Comparison of ENCODE assay signal across 10 cellular contexts in genomic region chr1:26848947-26849774, GRCh38. TPM values are rescaled to one million over a fixed set of nuclear protein-coding genes. Genes with fewer than 3 reads are reported as not detected.
DNase-seq lines count a peak whose midpoint lies in the region; ATAC-seq and TF ChIP-seq lines count a peak whose summit lies in the region.
"Had no signal": no experiment of that assay in that cellular context is flagged by ENCODE, and none has a peak within 500 bp of the region (broad histone marks: within the 10 kb centered on the region; RNA-seq: fewer than 3 reads in every experiment).

No MANE protein-coding gene starts in this region.

- H3K4me1 ChIP-seq in PC-3 (ENCODE audit: insufficient read depth, low read length) = peaks cover 45% of the 10 kb centered on the region
- H3K4me1 ChIP-seq in esophagus (ENCODE audit: control insufficient read depth in 2 of 2, insufficient read depth in 2 of 2, low read length in 1 of 2) = peaks cover 3 to 27% of the 10 kb centered on the region in 2 donors

- peaks cover 4% of the 10 kb centered on the region; the same call in 1 of the 2 replicates for H3K79me2 ChIP-seq in PC-3 (ENCODE audit: low read length)

- peak overlapping the region; percentile 50 for H3K4me2 ChIP-seq in PC-3 (ENCODE audit: low read length)

- H3K27ac ChIP-seq in PC-3 (ENCODE audit: low read length) = peak overlapping the region; percentile 95
- H3K27ac ChIP-seq in esophagus (ENCODE audit: low read depth in 2 of 2, low read length in 1 of 2) = peak overlapping the region; percentile 78 to 95

- no TSS peak for BruUV-seq in PC-3 (replicated peaks; lab: Mats Ljungman, UMichigan)

- intact Hi-C loops in PC-3 (cut with micrococcal nuclease) = loop anchor here (1.0 kb wide), 1 partner anchor 14 kb away; the partner anchor contains the start of gene SFN

- H3K4me3 ChIP-seq in AG09309 (ENCODE audit: control insufficient read depth, low read depth, low read length) (no peak overlapping the region), PC-3 (ENCODE audit: low read length) (no peak overlapping the region), esophagus (ENCODE audit: low read depth in 1 of 2, low read length in 2 of 2) (no peak overlapping the region)

- H2AFZ ChIP-seq in PC-3 (ENCODE audit: low read length) = no peak overlapping the region

- TF ChIP-seq CTCF in AG09309 (IDR thresholded peaks at IDR 0.05; ENCODE audit: control insufficient read depth, insufficient read depth, low read depth, low read length, missing control alignments) (no peak), PC-3 (conservative IDR thresholded peaks at IDR 0.05; ENCODE audit: low read depth, low read length) (peak; percentile 17; the same call in 1 of the 2 replicates)

- POLR2A ChIA-PET in PC-3 (lab: Charles Lee; ENCODE audit: unreplicated experiment) = interaction anchor here (0.5 to 0.8 kb wide), 2 partner anchors 16 to 49 kb away, joined by 4 to 17 read pairs; no protein-coding TSS in a partner anchor

- DNase-seq in AG09309 (ENCODE audit: low read depth) (peak; percentile 69), PC-3 (peak; percentile 95), occipital lobe (lab: John Stamatoyannopoulos, UW) (peak; percentile 23), iPS-NIHi11 (ENCODE audit: low spot score) (no peak), NCI-H1436 (lab: John Stamatoyannopoulos, UW) (no peak)
- no peak for DNase-seq in stimulated activated CD8-positive, alpha-beta memory T cell treated with anti-CD3 and anti-CD28 coated beads, Interleukin-4, amount 100 ng/mL, for 48 hours
- DNase-seq: activated gamma-delta T cell, SHP77 had no signal

- peaks cover 8% of the 10 kb centered on the region for H3F3A ChIP-seq in PC-3 (ENCODE audit: low read length, unreplicated experiment)

- WGBS in esophagus, 2 donors = 44 to 51% methylated on average over 10 of the region's 10 CpGs

- no peaks in the 10 kb centered on the region for H3K9me2 ChIP-seq in PC-3 (replicated peaks; ENCODE audit: low read length)

- no peaks in the 10 kb centered on the region for H3K9me3 ChIP-seq in PC-3 (ENCODE audit: low read length)
- no peaks in the 10 kb centered on the region for H3K9me3 ChIP-seq in esophagus (ENCODE audit: control insufficient read depth in 2 of 2, insufficient read depth in 1 of 2, low read depth in 1 of 2, low read length in 1 of 2)

- peaks cover 34% of the 10 kb centered on the region for H3K36me3 ChIP-seq in PC-3 (ENCODE audit: low read depth, low read length)
- peaks cover 9 to 34% of the 10 kb centered on the region in 2 donors for H3K36me3 ChIP-seq in esophagus (ENCODE audit: control insufficient read depth in 2 of 2, insufficient read depth in 2 of 2, low read length in 1 of 2)

- no peaks in the 10 kb centered on the region for H4K20me1 ChIP-seq in PC-3 (ENCODE audit: low read length)

- H3K27me3 ChIP-seq in PC-3 (ENCODE audit: low read length) (no peaks in the 10 kb centered on the region), esophagus (ENCODE audit: control insufficient read depth in 1 of 2, insufficient read depth in 2 of 2, low read length in 2 of 2) (no peaks in the 10 kb centered on the region)

- ATAC-seq in PC-3 (peak; percentile 68), GM19463 (IDR thresholded peaks at IDR 0.05; ENCODE audit: unreplicated experiment) (no peak)

- peak overlapping the region; percentile 72 for H3K9ac ChIP-seq in PC-3 (ENCODE audit: low read length)

- CTCF ChIA-PET in PC-3 (lab: Charles Lee) = interaction anchor here (0.6 to 1.5 kb wide), 8 partner anchors 13 to 379 kb away, joined by 3 to 8 read pairs (median 4); no protein-coding TSS in a partner anchor

RNA-seq across cellular contexts. Expression of gene SFN, which starts 13.8 kb away (rescaled TPM):
- total RNA-seq in PC-3 (2014; rRNA removed) (411 and 577 TPM in 2 replicates), occipital lobe (not detected)
- 1,000 to 10,000 TPM; 1,075 to 2,440 TPM for polyA plus RNA-seq in esophagus

RNA-seq across cellular contexts. Expression of gene ZDHHC18, which starts 22.7 kb away (rescaled TPM):
- 18.1 and 26.9 TPM in 2 replicates for total RNA-seq in PC-3 (2014; rRNA removed)
- 10 to 100 TPM; 14.4 to 15.0 TPM for polyA plus RNA-seq in esophagus
- total RNA-seq in occipital lobe = 19.2 TPM

RNA-seq across cellular contexts. Expression of gene GPN2, which starts 40.9 kb away (rescaled TPM):
- total RNA-seq in PC-3 (2014; rRNA removed) (24.6 and 28.2 TPM in 2 replicates), occipital lobe (11.5 TPM)
- polyA plus RNA-seq in esophagus = 10 to 100 TPM; 10.4 to 16.4 TPM

RNA-seq across cellular contexts. Expression of gene GPATCH3, which starts 51.1 kb away (rescaled TPM):
- total RNA-seq in PC-3 (2014; rRNA removed) (16.1 and 18.8 TPM in 2 replicates), occipital lobe (8.1 TPM)
- polyA plus RNA-seq in esophagus = 1 to 10 TPM; 6.9 to 7.0 TPM

Comparison
In these comparisons a context has a peak if more than half of its experiments do, and no peak if none do; other contexts are left out.
1. DNase-seq: peak in AG09309 (single experiment), PC-3 (single experiment) and occipital lobe (single experiment); none in iPS-NIHi11 (single experiment), stimulated activated CD8-positive, alpha-beta memory T cell treated with anti-CD3 and anti-CD28 coated beads, Interleukin-4, amount 100 ng/mL, for 48 hours (single experiment) and NCI-H1436 (single experiment).
2. RNA of gene SFN, which starts 13.8 kb away (total RNA-seq): 411 to 577 TPM in PC-3; not detected in occipital lobe (single experiment); every median in the first group is over 100 times any median in the second.